In genomic region chr2:118058979-118059378, GRCh38 we compare ENCODE assay signal across 15 cellular contexts.
"Had no signal": no experiment of that assay in that cellular context is flagged by ENCODE, and none has a peak within 500 bp of the region (broad histone marks: within the 10 kb centered on the region; RNA-seq: fewer than 3 reads in every experiment).

No MANE protein-coding gene starts in this region.

- H3K36me3 Mint-ChIP-seq: stimulated activated memory B cell treated with anti-CD40 and anti-IgM and Interleukin-4, amounts not matched to agents 10 μg/mL and 1 μg/mL and 100 μg/mL, for 72 hours; WTC11 had no signal

- H3K27me3 Mint-ChIP-seq: stimulated activated memory B cell treated with anti-CD40 and anti-IgM and Interleukin-4, amounts not matched to agents 10 μg/mL and 1 μg/mL and 100 μg/mL, for 72 hours had no signal

- H3K36me3 ChIP-seq: breast epithelium, esophagus muscularis mucosa, heart left ventricle, tibial nerve, vagina had no signal

- H3K4me1 ChIP-seq: breast epithelium, esophagus muscularis mucosa had no signal

- ATAC-seq: activated CD8-positive, alpha-beta T cell treated with anti-CD3 and anti-CD28 coated beads, Interleukin-2, amount 10 ng/mL, durations not matched to agents 7 days and 5 days; heart left ventricle; stimulated activated memory B cell treated with anti-CD40 and anti-IgM and Interleukin-4, amounts not matched to agents 10 μg/mL and 1 μg/mL and 100 μg/mL, for 72 hours; WTC11 had no signal

- H3K27ac Mint-ChIP-seq: activated CD8-positive, alpha-beta T cell treated with anti-CD3 and anti-CD28 coated beads, Interleukin-2, amount 10 ng/mL, durations not matched to agents 7 days and 5 days; activated T-helper 1 cell treated with anti-CD3 and anti-CD28 coated beads, Interleukin-12 subunit alpha, Interleukin-12 subunit beta, Interleukin-2, Interleukin-4 antibody, amounts not matched to agents 30 ng/mL and 10 ng/mL and 1 ng/mL, durations not matched to agents 14 hours and 24 hours and 36 hours; T-helper 1 cell treated with Interleukin-12 subunit alpha and Interleukin-12 subunit beta and Interleukin-4 antibody, amounts not matched to agents 30 μg/mL and 1 μg/mL, for 36 hours; WTC11 had no signal

- DNase-seq: activated CD4-positive, alpha-beta T cell treated with anti-CD3 and anti-CD28 coated beads for 48 hours; activated CD8-positive, alpha-beta T cell treated with anti-CD3 and anti-CD28 coated beads, Interleukin-2, amount 10 ng/mL, durations not matched to agents 7 days and 5 days; activated naive CD4-positive, alpha-beta T cell treated with Interleukin-2 at 50 U/mL for 16 hours; amniotic stem cell; foreskin melanocyte; heart left ventricle had no signal

- H3K9me3 ChIP-seq: breast epithelium, esophagus muscularis mucosa, heart left ventricle, tibial nerve, vagina had no signal

- H3K4me3 Mint-ChIP-seq: activated CD8-positive, alpha-beta T cell treated with anti-CD3 and anti-CD28 coated beads, Interleukin-2, amount 10 ng/mL, durations not matched to agents 7 days and 5 days; activated T-helper 1 cell treated with anti-CD3 and anti-CD28 coated beads, Interleukin-12 subunit alpha, Interleukin-12 subunit beta, Interleukin-2, Interleukin-4 antibody, amounts not matched to agents 30 ng/mL and 10 ng/mL and 1 ng/mL, durations not matched to agents 14 hours and 24 hours and 36 hours; neural crest cell; stimulated activated memory B cell treated with anti-CD40 and anti-IgM and Interleukin-4, amounts not matched to agents 10 μg/mL and 1 μg/mL and 100 μg/mL, for 72 hours; T-helper 1 cell treated with Interleukin-12 subunit alpha and Interleukin-12 subunit beta and Interleukin-4 antibody, amounts not matched to agents 30 μg/mL and 1 μg/mL, for 36 hours; WTC11 had no signal

- H3K4me3 ChIP-seq: breast epithelium, esophagus muscularis mucosa, heart left ventricle, tibial nerve, vagina had no signal

- H3K27ac ChIP-seq: breast epithelium, vagina had no signal

- H3K27me3 ChIP-seq: breast epithelium, tibial nerve, vagina had no signal

- H3K9me3 Mint-ChIP-seq: activated T-helper 1 cell treated with anti-CD3 and anti-CD28 coated beads, Interleukin-12 subunit alpha, Interleukin-12 subunit beta, Interleukin-2, Interleukin-4 antibody, amounts not matched to agents 30 ng/mL and 10 ng/mL and 1 ng/mL, durations not matched to agents 14 hours and 24 hours and 36 hours; neural crest cell; stimulated activated memory B cell treated with anti-CD40 and anti-IgM and Interleukin-4, amounts not matched to agents 10 μg/mL and 1 μg/mL and 100 μg/mL, for 72 hours; T-helper 1 cell treated with Interleukin-12 subunit alpha and Interleukin-12 subunit beta and Interleukin-4 antibody, amounts not matched to agents 30 μg/mL and 1 μg/mL, for 36 hours; WTC11 had no signal
